In the genomic region with DNA sequence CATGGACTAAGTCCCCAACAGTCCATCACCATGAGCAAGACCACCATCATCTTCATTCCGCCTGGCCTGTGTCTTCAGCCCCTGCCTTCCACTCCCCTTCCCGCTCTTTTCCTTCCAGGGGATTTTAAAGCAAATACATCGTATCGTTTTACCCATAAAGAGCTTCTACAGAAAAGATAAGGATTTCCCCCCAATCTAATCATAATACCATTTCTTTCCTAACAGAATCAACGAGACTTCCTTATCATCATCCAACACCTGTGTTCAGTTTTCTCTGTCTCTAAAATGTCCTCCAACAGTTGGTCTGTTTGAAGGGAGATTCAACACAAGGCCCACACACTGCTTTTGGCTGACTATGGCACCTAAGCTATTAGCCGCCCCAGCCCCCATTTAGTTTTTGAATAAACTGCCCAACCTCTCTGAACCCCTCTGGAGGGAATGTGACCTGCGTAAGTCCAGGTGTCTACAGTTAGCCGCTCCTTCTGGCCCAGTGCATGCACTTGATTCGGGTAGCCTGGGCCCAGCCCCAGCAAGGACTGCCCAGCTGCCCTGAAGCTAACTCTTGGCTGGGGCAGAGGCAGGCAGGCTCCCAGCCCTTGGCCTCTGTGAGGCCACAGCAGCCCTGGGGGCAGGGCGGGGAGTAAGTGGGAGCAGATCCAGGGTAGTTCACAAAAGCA, we compare ENCODE assay signal across 9 cellular contexts. TPM values are rescaled to one million over a fixed set of nuclear protein-coding genes. Genes with fewer than 3 reads are reported as not detected.
DNase-seq lines count a peak whose midpoint lies in the region; ATAC-seq and TF ChIP-seq lines count a peak whose summit lies in the region.
"Had no signal": no experiment of that assay in that cellular context is flagged by ENCODE, and none has a peak within 500 bp of the region (broad histone marks: within the 10 kb centered on the region; RNA-seq: fewer than 3 reads in every experiment).

No MANE protein-coding gene starts in this region.

- no peaks in the 10 kb centered on the region for H3K36me3 Mint-ChIP-seq in neural progenitor cell

- H3K36me3 ChIP-seq in BLaER1 (no peaks in the 10 kb centered on the region), KOPT-K1 (ENCODE audit: insufficient read depth, low read length) (no peaks in the 10 kb centered on the region), neural progenitor cell (no peaks in the 10 kb centered on the region)
- H3K36me3 ChIP-seq: colonic mucosa had no signal

- H3K27me3 ChIP-seq in BLaER1, result no peaks in the 10 kb centered on the region
- H3K27me3 ChIP-seq in neural progenitor cell, result no peaks in the 10 kb centered on the region
- H3K27me3 ChIP-seq: colonic mucosa had no signal

- H3K9me3 Mint-ChIP-seq in neural progenitor cell, result no peaks in the 10 kb centered on the region

- H3K9ac ChIP-seq in BLaER1, result 0 out of 2 replicates have a peak overlapping the region, but pooled peaks have one; percentile 19
- H3K9ac ChIP-seq in neural progenitor cell, result no peak overlapping the region

- peaks cover 12% of the 10 kb centered on the region for H3K27me3 Mint-ChIP-seq in neural progenitor cell (ENCODE audit: insufficient read depth, low read depth)

- H2AFZ ChIP-seq in neural progenitor cell (replicated peaks), result no peak overlapping the region

- H3K9me3 ChIP-seq in BLaER1 (no peaks in the 10 kb centered on the region), KOPT-K1 (ENCODE audit: insufficient read depth, low read length, poor library complexity, severe bottlenecking) (no peaks in the 10 kb centered on the region), neural progenitor cell (ENCODE audit: low read depth) (no peaks in the 10 kb centered on the region)
- H3K9me3 ChIP-seq: colonic mucosa had no signal

- H3K4me1 ChIP-seq in BLaER1 (peaks cover 78% of the 10 kb centered on the region), neural progenitor cell (peaks cover 29% of the 10 kb centered on the region)

- ATAC-seq in HG02763 (IDR thresholded peaks at IDR 0.05; ENCODE audit: unreplicated experiment), result no peak

- no peaks in the 10 kb centered on the region for H4K20me1 ChIP-seq in BLaER1
- H4K20me1 ChIP-seq in neural progenitor cell (ENCODE audit: low read depth), result no peaks in the 10 kb centered on the region

- H3K4me2 ChIP-seq in BLaER1, result peak overlapping the region; percentile 60
- H3K4me2 ChIP-seq in neural progenitor cell, result peak overlapping the region; percentile 4

- TF ChIP-seq CTCF in neural progenitor cell (IDR thresholded peaks at IDR 0.05), result no peak

- H3K79me2 ChIP-seq in neural progenitor cell (ENCODE audit: low read depth), result no peaks in the 10 kb centered on the region

- peak overlapping the region; percentile 62 for H3K27ac ChIP-seq in BLaER1
- H3K27ac ChIP-seq in KOPT-K1 (ENCODE audit: low read depth, low read length, poor library complexity, severe bottlenecking), result peak overlapping the region; percentile 19
- peak overlapping the region; percentile 53 for H3K27ac ChIP-seq in caudate nucleus (ENCODE audit: low read depth, low read length)
- H3K27ac ChIP-seq in neural progenitor cell, result no peak overlapping the region
- H3K27ac ChIP-seq: colonic mucosa had no signal

- peak overlapping the region; percentile 20 for H3K27ac Mint-ChIP-seq in neural progenitor cell

- H3F3A ChIP-seq in neural progenitor cell (ENCODE audit: low read depth), result peaks cover 10% of the 10 kb centered on the region

- H3K4me3 ChIP-seq in BLaER1 (no peak overlapping the region), neural progenitor cell (no peak overlapping the region)
- H3K4me3 ChIP-seq: colonic mucosa had no signal

- no peak overlapping the region for H3K4me3 Mint-ChIP-seq in neural progenitor cell

- DNase-seq in caudate nucleus (lab: John Stamatoyannopoulos, UW) (peak in 12 of 61 donors; percentile 20 to 56 (median 32)), neural progenitor cell (ENCODE audit: low spot score) (no peak), NCI-H345 treated with DMSO at 0.1 percent for 48 hours (lab: John Stamatoyannopoulos, UW; ENCODE audit: unreplicated experiment) (no peak), activated gamma-delta T cell (lab: John Stamatoyannopoulos, UW) (no peak), NCI-H1436 treated with DMSO at 0.1 percent for 48 hours (lab: John Stamatoyannopoulos, UW) (no peak)

- H3K4me1 Mint-ChIP-seq in neural progenitor cell, result peaks cover 40% of the 10 kb centered on the region

RNA-seq across cellular contexts. Expression of gene SEMA4C, which starts 25.3 kb away (rescaled TPM):
- total RNA-seq in neural progenitor cell (ENCODE audit: low replicate concordance), result 39.1 and 103 TPM in 2 replicates

RNA-seq across cellular contexts. Expression of gene ANKRD39, which starts 37.4 kb away (rescaled TPM):
- total RNA-seq in neural progenitor cell (ENCODE audit: low replicate concordance), result 4.0 and 17.3 TPM in 2 replicates

RNA-seq across cellular contexts. Expression of gene ANKRD23, which starts 51.3 kb away (rescaled TPM):
- 10.8 and 11.4 TPM in 2 replicates for total RNA-seq in neural progenitor cell (ENCODE audit: low replicate concordance)
